ENCODE assay signal across 2 cellular contexts in genomic region chr20:19991826-19992225, GRCh38.
A peak's percentile ranks its signal among the peaks of the same experiment; 100 is the strongest.
TF ChIP-seq lines count a peak whose summit lies in the region.

No MANE protein-coding gene starts in this region.

TF ChIP-seq in A549, 52 proteins besides CTCF, POLR2A, EP300 and RAD21:
- TF ChIP-seq ZFP36 (IDR thresholded peaks at IDR 0.05; ENCODE audit: borderline replicate concordance, partially characterized antibody), result no peak
- no peak for TF ChIP-seq HMGXB4 (CRISPR knock-in tag; IDR thresholded peaks at IDR 0.05; ENCODE audit: borderline replicate concordance)
- no peak for TF ChIP-seq CHD4 (IDR thresholded peaks at IDR 0.05; ENCODE audit: borderline replicate concordance)
- no peak for TF ChIP-seq SMC3 (IDR thresholded peaks at IDR 0.05)
- no peak for TF ChIP-seq CHD2 (IDR thresholded peaks at IDR 0.05; ENCODE audit: low read length, partially characterized antibody)
- TF ChIP-seq PBX3 (IDR thresholded peaks at IDR 0.05), result no peak
- no peak for TF ChIP-seq NFE2L2 (conservative IDR thresholded peaks at IDR 0.05; ENCODE audit: low read length)
- TF ChIP-seq ZC3H11A (IDR thresholded peaks at IDR 0.05), result no peak
- no peak for TF ChIP-seq E2F6 (IDR thresholded peaks at IDR 0.05; ENCODE audit: borderline replicate concordance, low read depth)
- TF ChIP-seq FOSL2 (IDR thresholded peaks at IDR 0.05), result no peak
- TF ChIP-seq FOSL2 (CRISPR knock-in tag; IDR thresholded peaks at IDR 0.05), result no peak
- TF ChIP-seq RCOR1 (IDR thresholded peaks at IDR 0.05; ENCODE audit: low read depth, low read length), result no peak
- no peak for TF ChIP-seq KDM1A (IDR thresholded peaks at IDR 0.05; ENCODE audit: low read depth)
- no peak for TF ChIP-seq ATOH8 (CRISPR knock-in tag; IDR thresholded peaks at IDR 0.05; ENCODE audit: low read depth)
- no peak for TF ChIP-seq MYC (IDR thresholded peaks at IDR 0.05; ENCODE audit: borderline replicate concordance, low read length)
- TF ChIP-seq BHLHE40 (IDR thresholded peaks at IDR 0.05; ENCODE audit: low read depth, low read length), result no peak
- TF ChIP-seq EHMT2 (IDR thresholded peaks at IDR 0.05; ENCODE audit: low read depth), result no peak
- no peak for TF ChIP-seq GATA3 (IDR thresholded peaks at IDR 0.05; ENCODE audit: borderline replicate concordance)
- no peak for TF ChIP-seq ELK1 (IDR thresholded peaks at IDR 0.05; ENCODE audit: low read depth, low read length)

TF ChIP-seq in GM12878, 131 proteins besides CTCF, POLR2A, EP300 and RAD21:
- TF ChIP-seq SPI1 (IDR thresholded peaks at IDR 0.05; ENCODE audit: borderline replicate concordance, insufficient read depth, low read depth, low read length), result no peak
- no peak for TF ChIP-seq SP1 (IDR thresholded peaks at IDR 0.05; ENCODE audit: low read depth, low read length)
- TF ChIP-seq BCLAF1 (IDR thresholded peaks at IDR 0.05), result no peak
- TF ChIP-seq RB1 (IDR thresholded peaks at IDR 0.05; ENCODE audit: borderline replicate concordance), result no peak
- TF ChIP-seq BRCA1 (IDR thresholded peaks at IDR 0.05; ENCODE audit: low read depth, low read length), result no peak
- TF ChIP-seq ATF3 (IDR thresholded peaks at IDR 0.05; ENCODE audit: borderline replicate concordance, extremely low read depth, low read depth, low read length), result no peak
- TF ChIP-seq EED (IDR thresholded peaks at IDR 0.05; ENCODE audit: low read depth), result 0 out of 2 replicates have a peak, but pooled peaks have one; percentile 30
- peak; percentile 46 for TF ChIP-seq NR2F1 (conservative IDR thresholded peaks at IDR 0.05)
- TF ChIP-seq MTA2 (IDR thresholded peaks at IDR 0.05; ENCODE audit: low read depth), result no peak
- TF ChIP-seq HDAC2 (IDR thresholded peaks at IDR 0.05), result no peak
- peak; percentile 59 for TF ChIP-seq JUNB (IDR thresholded peaks at IDR 0.05)
- no peak for TF ChIP-seq ZBTB11 (CRISPR knock-in tag; IDR thresholded peaks at IDR 0.05)
- no peak for TF ChIP-seq ATF2 (IDR thresholded peaks at IDR 0.05; ENCODE audit: low read length)
- no peak for TF ChIP-seq TARDBP (IDR thresholded peaks at IDR 0.05; ENCODE audit: borderline replicate concordance)
- no peak for TF ChIP-seq ZNF687 (IDR thresholded peaks at IDR 0.05)
